1 cellular context compared by ENCODE assay signal in the genomic region with DNA sequence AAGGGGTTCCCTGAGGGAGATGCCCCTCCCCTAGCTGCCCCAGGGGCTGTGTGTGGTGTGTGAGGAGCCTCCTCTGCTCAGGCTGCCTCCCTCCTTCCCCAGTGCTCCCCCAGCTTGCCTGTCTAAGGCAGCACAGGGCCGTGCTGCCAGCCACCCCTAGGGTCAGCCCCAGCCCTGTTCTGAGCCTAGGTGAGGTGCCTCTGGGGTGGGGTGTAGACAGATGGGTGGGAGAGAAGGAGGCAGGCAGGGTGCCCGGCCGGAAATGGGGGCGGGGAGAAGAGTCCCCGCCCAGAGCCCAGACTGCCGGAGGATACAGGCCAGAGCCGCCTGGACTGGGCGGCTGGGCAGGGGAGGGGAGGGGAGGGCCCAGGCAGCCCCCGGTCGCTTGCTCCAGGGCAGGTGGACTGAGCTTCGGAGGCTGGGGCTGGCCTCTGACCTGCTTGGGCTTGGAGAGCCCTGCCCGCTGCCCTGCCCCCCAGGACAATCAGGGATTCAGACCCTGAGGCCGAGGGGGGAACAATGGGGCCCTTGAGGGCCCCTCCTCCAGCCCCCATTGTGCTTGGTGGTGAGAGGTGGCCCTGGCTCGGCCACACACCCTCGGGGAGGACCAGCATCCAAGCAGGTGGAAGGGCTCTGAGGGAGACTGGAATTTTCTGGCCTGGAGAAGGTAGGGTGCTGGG.
A peak's percentile ranks its signal among the peaks of the same experiment; 100 is the strongest.
TF ChIP-seq lines count a peak whose summit lies in the region.

A gene (plus strand): TSS at position 590 of the 680 bp plus-strand sequence. CDS start 7,829 bp downstream, outside the sequence.

TF ChIP-seq in HepG2, 621 proteins besides CTCF, POLR2A, EP300 and RAD21 (continued from another document and continues in another):
- TF ChIP-seq, protein P1, sequence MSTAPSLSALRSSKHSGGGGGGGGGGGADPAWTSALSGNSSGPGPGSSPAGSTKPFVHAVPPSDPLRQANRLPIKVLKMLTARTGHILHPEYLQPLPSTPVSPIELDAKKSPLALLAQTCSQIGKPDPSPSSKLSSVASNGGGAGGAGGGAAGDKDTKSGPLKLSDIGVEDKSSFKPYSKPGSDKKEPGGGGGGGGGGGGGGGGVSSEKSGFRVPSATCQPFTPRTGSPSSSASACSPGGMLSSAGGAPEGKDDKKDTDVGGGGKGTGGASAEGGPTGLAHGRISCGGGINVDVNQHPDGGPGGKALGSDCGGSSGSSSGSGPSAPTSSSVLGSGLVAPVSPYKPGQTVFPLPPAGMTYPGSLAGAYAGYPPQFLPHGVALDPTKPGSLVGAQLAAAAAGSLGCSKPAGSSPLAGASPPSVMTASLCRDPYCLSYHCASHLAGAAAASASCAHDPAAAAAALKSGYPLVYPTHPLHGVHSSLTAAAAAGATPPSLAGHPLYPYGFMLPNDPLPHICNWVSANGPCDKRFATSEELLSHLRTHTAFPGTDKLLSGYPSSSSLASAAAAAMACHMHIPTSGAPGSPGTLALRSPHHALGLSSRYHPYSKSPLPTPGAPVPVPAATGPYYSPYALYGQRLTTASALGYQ (CRISPR knock-in tag; IDR thresholded peaks at IDR 0.05): no peak
- TF ChIP-seq, protein P2, sequence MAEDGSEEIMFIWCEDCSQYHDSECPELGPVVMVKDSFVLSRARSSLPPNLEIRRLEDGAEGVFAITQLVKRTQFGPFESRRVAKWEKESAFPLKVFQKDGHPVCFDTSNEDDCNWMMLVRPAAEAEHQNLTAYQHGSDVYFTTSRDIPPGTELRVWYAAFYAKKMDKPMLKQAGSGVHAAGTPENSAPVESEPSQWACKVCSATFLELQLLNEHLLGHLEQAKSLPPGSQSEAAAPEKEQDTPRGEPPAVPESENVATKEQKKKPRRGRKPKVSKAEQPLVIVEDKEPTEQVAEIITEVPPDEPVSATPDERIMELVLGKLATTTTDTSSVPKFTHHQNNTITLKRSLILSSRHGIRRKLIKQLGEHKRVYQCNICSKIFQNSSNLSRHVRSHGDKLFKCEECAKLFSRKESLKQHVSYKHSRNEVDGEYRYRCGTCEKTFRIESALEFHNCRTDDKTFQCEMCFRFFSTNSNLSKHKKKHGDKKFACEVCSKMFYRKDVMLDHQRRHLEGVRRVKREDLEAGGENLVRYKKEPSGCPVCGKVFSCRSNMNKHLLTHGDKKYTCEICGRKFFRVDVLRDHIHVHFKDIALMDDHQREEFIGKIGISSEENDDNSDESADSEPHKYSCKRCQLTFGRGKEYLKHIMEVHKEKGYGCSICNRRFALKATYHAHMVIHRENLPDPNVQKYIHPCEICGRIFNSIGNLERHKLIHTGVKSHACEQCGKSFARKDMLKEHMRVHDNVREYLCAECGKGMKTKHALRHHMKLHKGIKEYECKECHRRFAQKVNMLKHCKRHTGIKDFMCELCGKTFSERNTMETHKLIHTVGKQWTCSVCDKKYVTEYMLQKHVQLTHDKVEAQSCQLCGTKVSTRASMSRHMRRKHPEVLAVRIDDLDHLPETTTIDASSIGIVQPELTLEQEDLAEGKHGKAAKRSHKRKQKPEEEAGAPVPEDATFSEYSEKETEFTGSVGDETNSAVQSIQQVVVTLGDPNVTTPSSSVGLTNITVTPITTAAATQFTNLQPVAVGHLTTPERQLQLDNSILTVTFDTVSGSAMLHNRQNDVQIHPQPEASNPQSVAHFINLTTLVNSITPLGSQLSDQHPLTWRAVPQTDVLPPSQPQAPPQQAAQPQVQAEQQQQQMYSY (CRISPR knock-in tag; IDR thresholded peaks at IDR 0.05): no peak
- no peak for TF ChIP-seq ZNF775 (CRISPR knock-in tag; IDR thresholded peaks at IDR 0.05; ENCODE audit: borderline replicate concordance)
- TF ChIP-seq ZNF44 (CRISPR knock-in tag; IDR thresholded peaks at IDR 0.05): no peak
- TF ChIP-seq FOXA1 (IDR thresholded peaks at IDR 0.05): no peak
- no peak for TF ChIP-seq FOXA1 (CRISPR knock-in tag; IDR thresholded peaks at IDR 0.05)
- TF ChIP-seq ZFY (CRISPR knock-in tag; IDR thresholded peaks at IDR 0.05): no peak
- no peak for TF ChIP-seq CHD2 (IDR thresholded peaks at IDR 0.05; ENCODE audit: low read depth, low read length)
- TF ChIP-seq ZSCAN31 (CRISPR knock-in tag; IDR thresholded peaks at IDR 0.05; ENCODE audit: low read depth): no peak
- TF ChIP-seq ZSCAN29 (CRISPR knock-in tag; conservative IDR thresholded peaks at IDR 0.05): no peak
- no peak for TF ChIP-seq ZNF343 (CRISPR knock-in tag; IDR thresholded peaks at IDR 0.05)
- TF ChIP-seq SOX6 (IDR thresholded peaks at IDR 0.05): no peak
- peak; percentile 73 for TF ChIP-seq SOX6 (CRISPR knock-in tag; IDR thresholded peaks at IDR 0.05)
- no peak for TF ChIP-seq TOPORS (CRISPR knock-in tag; IDR thresholded peaks at IDR 0.05)
- TF ChIP-seq KLF15 (CRISPR knock-in tag; IDR thresholded peaks at IDR 0.05; ENCODE audit: borderline replicate concordance): no peak
- TF ChIP-seq, protein P3, sequence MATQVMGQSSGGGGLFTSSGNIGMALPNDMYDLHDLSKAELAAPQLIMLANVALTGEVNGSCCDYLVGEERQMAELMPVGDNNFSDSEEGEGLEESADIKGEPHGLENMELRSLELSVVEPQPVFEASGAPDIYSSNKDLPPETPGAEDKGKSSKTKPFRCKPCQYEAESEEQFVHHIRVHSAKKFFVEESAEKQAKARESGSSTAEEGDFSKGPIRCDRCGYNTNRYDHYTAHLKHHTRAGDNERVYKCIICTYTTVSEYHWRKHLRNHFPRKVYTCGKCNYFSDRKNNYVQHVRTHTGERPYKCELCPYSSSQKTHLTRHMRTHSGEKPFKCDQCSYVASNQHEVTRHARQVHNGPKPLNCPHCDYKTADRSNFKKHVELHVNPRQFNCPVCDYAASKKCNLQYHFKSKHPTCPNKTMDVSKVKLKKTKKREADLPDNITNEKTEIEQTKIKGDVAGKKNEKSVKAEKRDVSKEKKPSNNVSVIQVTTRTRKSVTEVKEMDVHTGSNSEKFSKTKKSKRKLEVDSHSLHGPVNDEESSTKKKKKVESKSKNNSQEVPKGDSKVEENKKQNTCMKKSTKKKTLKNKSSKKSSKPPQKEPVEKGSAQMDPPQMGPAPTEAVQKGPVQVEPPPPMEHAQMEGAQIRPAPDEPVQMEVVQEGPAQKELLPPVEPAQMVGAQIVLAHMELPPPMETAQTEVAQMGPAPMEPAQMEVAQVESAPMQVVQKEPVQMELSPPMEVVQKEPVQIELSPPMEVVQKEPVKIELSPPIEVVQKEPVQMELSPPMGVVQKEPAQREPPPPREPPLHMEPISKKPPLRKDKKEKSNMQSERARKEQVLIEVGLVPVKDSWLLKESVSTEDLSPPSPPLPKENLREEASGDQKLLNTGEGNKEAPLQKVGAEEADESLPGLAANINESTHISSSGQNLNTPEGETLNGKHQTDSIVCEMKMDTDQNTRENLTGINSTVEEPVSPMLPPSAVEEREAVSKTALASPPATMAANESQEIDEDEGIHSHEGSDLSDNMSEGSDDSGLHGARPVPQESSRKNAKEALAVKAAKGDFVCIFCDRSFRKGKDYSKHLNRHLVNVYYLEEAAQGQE (IDR thresholded peaks at IDR 0.05; ENCODE audit: borderline replicate concordance in 1 of 2, low read depth in 1 of 2, low read length in 2 of 2): no peak
- TF ChIP-seq JDP2 (CRISPR knock-in tag; IDR thresholded peaks at IDR 0.05; ENCODE audit: borderline replicate concordance): no peak
- TF ChIP-seq TBX2 (CRISPR knock-in tag; IDR thresholded peaks at IDR 0.05; ENCODE audit: borderline replicate concordance): no peak
- TF ChIP-seq KDM6A (CRISPR knock-in tag; IDR thresholded peaks at IDR 0.05; ENCODE audit: low read depth): no peak
- no peak for TF ChIP-seq SMAD9 (CRISPR knock-in tag; IDR thresholded peaks at IDR 0.05)
- TF ChIP-seq ZNF75D (CRISPR knock-in tag; IDR thresholded peaks at IDR 0.05; ENCODE audit: borderline replicate concordance): no peak
- TF ChIP-seq ZNF891 (CRISPR knock-in tag; IDR thresholded peaks at IDR 0.05): peak; percentile 64; the same call in 1 of the 2 replicates
- TF ChIP-seq, protein P4, sequence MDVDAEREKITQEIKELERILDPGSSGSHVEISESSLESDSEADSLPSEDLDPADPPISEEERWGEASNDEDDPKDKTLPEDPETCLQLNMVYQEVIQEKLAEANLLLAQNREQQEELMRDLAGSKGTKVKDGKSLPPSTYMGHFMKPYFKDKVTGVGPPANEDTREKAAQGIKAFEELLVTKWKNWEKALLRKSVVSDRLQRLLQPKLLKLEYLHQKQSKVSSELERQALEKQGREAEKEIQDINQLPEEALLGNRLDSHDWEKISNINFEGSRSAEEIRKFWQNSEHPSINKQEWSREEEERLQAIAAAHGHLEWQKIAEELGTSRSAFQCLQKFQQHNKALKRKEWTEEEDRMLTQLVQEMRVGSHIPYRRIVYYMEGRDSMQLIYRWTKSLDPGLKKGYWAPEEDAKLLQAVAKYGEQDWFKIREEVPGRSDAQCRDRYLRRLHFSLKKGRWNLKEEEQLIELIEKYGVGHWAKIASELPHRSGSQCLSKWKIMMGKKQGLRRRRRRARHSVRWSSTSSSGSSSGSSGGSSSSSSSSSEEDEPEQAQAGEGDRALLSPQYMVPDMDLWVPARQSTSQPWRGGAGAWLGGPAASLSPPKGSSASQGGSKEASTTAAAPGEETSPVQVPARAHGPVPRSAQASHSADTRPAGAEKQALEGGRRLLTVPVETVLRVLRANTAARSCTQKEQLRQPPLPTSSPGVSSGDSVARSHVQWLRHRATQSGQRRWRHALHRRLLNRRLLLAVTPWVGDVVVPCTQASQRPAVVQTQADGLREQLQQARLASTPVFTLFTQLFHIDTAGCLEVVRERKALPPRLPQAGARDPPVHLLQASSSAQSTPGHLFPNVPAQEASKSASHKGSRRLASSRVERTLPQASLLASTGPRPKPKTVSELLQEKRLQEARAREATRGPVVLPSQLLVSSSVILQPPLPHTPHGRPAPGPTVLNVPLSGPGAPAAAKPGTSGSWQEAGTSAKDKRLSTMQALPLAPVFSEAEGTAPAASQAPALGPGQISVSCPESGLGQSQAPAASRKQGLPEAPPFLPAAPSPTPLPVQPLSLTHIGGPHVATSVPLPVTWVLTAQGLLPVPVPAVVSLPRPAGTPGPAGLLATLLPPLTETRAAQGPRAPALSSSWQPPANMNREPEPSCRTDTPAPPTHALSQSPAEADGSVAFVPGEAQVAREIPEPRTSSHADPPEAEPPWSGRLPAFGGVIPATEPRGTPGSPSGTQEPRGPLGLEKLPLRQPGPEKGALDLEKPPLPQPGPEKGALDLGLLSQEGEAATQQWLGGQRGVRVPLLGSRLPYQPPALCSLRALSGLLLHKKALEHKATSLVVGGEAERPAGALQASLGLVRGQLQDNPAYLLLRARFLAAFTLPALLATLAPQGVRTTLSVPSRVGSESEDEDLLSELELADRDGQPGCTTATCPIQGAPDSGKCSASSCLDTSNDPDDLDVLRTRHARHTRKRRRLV (CRISPR knock-in tag; IDR thresholded peaks at IDR 0.05): no peak
- TF ChIP-seq ZNF510 (CRISPR knock-in tag; IDR thresholded peaks at IDR 0.05; ENCODE audit: low read depth): no peak
- no peak for TF ChIP-seq SMARCC2 (IDR thresholded peaks at IDR 0.05)
- TF ChIP-seq, protein P5, sequence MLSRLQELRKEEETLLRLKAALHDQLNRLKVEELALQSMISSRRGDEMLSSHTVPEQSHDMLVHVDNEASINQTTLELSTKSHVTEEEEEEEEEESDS (CRISPR knock-in tag; IDR thresholded peaks at IDR 0.05; ENCODE audit: borderline replicate concordance): no peak
- TF ChIP-seq ARNTL (CRISPR knock-in tag; IDR thresholded peaks at IDR 0.05): no peak
- no peak for TF ChIP-seq SP1 (IDR thresholded peaks at IDR 0.05)
- no peak for TF ChIP-seq SP1 (CRISPR knock-in tag; IDR thresholded peaks at IDR 0.05)
- no peak for TF ChIP-seq SCMH1 (CRISPR knock-in tag; IDR thresholded peaks at IDR 0.05; ENCODE audit: borderline replicate concordance)
- no peak for TF ChIP-seq MAZ (IDR thresholded peaks at IDR 0.05; ENCODE audit: borderline replicate concordance, low read depth, low read length)
- no peak for TF ChIP-seq MAZ (CRISPR knock-in tag; IDR thresholded peaks at IDR 0.05; ENCODE audit: low read depth)
- TF ChIP-seq GFI1 (CRISPR knock-in tag; IDR thresholded peaks at IDR 0.05; ENCODE audit: borderline replicate concordance): no peak; the same call in 1 of the 2 replicates
- peak; percentile 42; the same call in 1 of the 2 replicates for TF ChIP-seq MYC (CRISPR knock-in tag; IDR thresholded peaks at IDR 0.05; ENCODE audit: borderline replicate concordance)
- TF ChIP-seq ATAD3A (CRISPR knock-in tag; IDR thresholded peaks at IDR 0.05): no peak
- TF ChIP-seq REL (CRISPR knock-in tag; conservative IDR thresholded peaks at IDR 0.05): no peak
- peak; percentile 37; the same call in 1 of the 2 replicates for TF ChIP-seq NRL (CRISPR knock-in tag; IDR thresholded peaks at IDR 0.05; ENCODE audit: borderline replicate concordance)
- TF ChIP-seq, protein P6, sequence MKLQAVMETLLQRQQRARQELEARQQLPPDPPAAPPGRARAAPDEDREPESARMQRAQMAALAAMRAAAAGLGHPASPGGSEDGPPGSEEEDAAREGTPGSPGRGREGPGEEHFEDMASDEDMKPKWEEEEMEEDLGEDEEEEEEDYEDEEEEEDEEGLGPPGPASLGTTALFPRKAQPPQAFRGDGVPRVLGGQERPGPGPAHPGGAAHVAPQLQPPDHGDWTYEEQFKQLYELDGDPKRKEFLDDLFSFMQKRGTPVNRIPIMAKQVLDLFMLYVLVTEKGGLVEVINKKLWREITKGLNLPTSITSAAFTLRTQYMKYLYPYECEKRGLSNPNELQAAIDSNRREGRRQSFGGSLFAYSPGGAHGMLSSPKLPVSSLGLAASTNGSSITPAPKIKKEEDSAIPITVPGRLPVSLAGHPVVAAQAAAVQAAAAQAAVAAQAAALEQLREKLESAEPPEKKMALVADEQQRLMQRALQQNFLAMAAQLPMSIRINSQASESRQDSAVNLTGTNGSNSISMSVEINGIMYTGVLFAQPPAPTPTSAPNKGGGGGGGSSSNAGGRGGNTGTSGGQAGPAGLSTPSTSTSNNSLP (IDR thresholded peaks at IDR 0.05; ENCODE audit: low read depth, low read length): no peak
- TF ChIP-seq, protein P7, sequence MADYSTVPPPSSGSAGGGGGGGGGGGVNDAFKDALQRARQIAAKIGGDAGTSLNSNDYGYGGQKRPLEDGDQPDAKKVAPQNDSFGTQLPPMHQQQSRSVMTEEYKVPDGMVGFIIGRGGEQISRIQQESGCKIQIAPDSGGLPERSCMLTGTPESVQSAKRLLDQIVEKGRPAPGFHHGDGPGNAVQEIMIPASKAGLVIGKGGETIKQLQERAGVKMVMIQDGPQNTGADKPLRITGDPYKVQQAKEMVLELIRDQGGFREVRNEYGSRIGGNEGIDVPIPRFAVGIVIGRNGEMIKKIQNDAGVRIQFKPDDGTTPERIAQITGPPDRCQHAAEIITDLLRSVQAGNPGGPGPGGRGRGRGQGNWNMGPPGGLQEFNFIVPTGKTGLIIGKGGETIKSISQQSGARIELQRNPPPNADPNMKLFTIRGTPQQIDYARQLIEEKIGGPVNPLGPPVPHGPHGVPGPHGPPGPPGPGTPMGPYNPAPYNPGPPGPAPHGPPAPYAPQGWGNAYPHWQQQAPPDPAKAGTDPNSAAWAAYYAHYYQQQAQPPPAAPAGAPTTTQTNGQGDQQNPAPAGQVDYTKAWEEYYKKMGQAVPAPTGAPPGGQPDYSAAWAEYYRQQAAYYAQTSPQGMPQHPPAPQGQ (CRISPR knock-in tag; IDR thresholded peaks at IDR 0.05; ENCODE audit: borderline replicate concordance): no peak
- TF ChIP-seq SRSF4 (IDR thresholded peaks at IDR 0.05; ENCODE audit: low read depth, low read length, poor library complexity, severe bottlenecking): no peak
- no peak for TF ChIP-seq ZNF337 (CRISPR knock-in tag; IDR thresholded peaks at IDR 0.05; ENCODE audit: borderline replicate concordance, low read depth)
